ENCODE assay signal across 9 cellular contexts in genomic region chr3:152051501-152052404, GRCh38.
DNase-seq lines count a peak whose midpoint lies in the region; ATAC-seq, FAIRE-seq and TF ChIP-seq lines count a peak whose summit lies in the region.
"Had no signal": no experiment of that assay in that cellular context is flagged by ENCODE, and none has a peak within 500 bp of the region (broad histone marks: within the 10 kb centered on the region; RNA-seq: fewer than 3 reads in every experiment).

No MANE protein-coding gene starts in this region.

- intact Hi-C loops in HCT116 (cut with micrococcal nuclease) = no loop called here
- intact Hi-C loops in prostate gland (cut with DNase I) = no loop called here

- H3K4me3 ChIP-seq in HCT116 (replicated peaks in 1 of 2; ENCODE audit: low read depth in 1 of 2, low read length in 2 of 2) (no peak overlapping the region), prostate gland (no peak overlapping the region)

- H4K20me1 ChIP-seq in HCT116 (ENCODE audit: insufficient read depth) = no peaks in the 10 kb centered on the region

- H3K4me1 ChIP-seq in HCT116 (ENCODE audit: control insufficient read depth in 1 of 2, insufficient read depth in 2 of 2, low read length in 2 of 2) = no peaks in the 10 kb centered on the region
- no peaks in the 10 kb centered on the region for H3K4me1 ChIP-seq in prostate gland (replicated peaks)

- peak overlapping the region; percentile 50 for H2AFZ ChIP-seq in HCT116 (ENCODE audit: low read depth, low read length, poor library complexity, severe bottlenecking)

- no peaks in the 10 kb centered on the region for H3K79me2 ChIP-seq in HCT116 (ENCODE audit: insufficient read depth, low read length)

- H3K4me2 ChIP-seq in HCT116 (ENCODE audit: low read length) = no peak overlapping the region

- H3K27me3 ChIP-seq in HCT116 (ENCODE audit: insufficient read depth, low read length) (no peaks in the 10 kb centered on the region), prostate gland (replicated peaks; ENCODE audit: insufficient read depth) (no peaks in the 10 kb centered on the region)

- CTCF ChIA-PET in HCT116 (lab: Charles Lee) = no interaction called here

- BruUV-seq in HCT116 (replicated peaks; lab: Mats Ljungman, UMichigan) = no TSS peak

- DNase-seq in GM12891 (ENCODE audit: insufficient read length, low spot score) = no peak
- DNase-seq in HCT116 (ENCODE audit: low read depth, low spot score) = no peak
- DNase-seq in NCI-H2196 treated with DMSO at 0.1 percent for 48 hours (lab: John Stamatoyannopoulos, UW; ENCODE audit: unreplicated experiment) = peak; percentile 76
- DNase-seq in kidney glomerular epithelial cell (lab: John Stamatoyannopoulos, UW) = peak; percentile 43
- DNase-seq in activated T-cell treated with anti-CD3 and anti-CD28 coated beads, Interleukin-2, amount 50 U/mL, for 48 hours = no peak
- no peak for DNase-seq in middle frontal gyrus (ENCODE audit: extremely low spot score, low spot score)
- DNase-seq in NCI-H1694 (lab: John Stamatoyannopoulos, UW) = no peak
- DNase-seq in prostate gland (ENCODE audit: low spot score) = no peak
- DNase-seq: left ventricle myocardium superior had no signal

- 0 out of 2 replicates have a peak, but pooled peaks have one; percentile 27 for ATAC-seq in HCT116
- ATAC-seq: left ventricle myocardium superior had no signal

- H3K36me3 ChIP-seq in HCT116 (ENCODE audit: control insufficient read depth in 1 of 2, insufficient read depth in 2 of 2, low read length in 2 of 2) = no peaks in the 10 kb centered on the region
- no peaks in the 10 kb centered on the region for H3K36me3 ChIP-seq in prostate gland

- no peak for TF ChIP-seq RAD21 in HCT116 (IDR thresholded peaks at IDR 0.05; ENCODE audit: low read depth)

- TF ChIP-seq CTCF in HCT116 (IDR thresholded peaks at IDR 0.05 in 2 of 3, conservative IDR thresholded peaks at IDR 0.05 in 1 of 3; ENCODE audit: borderline replicate concordance in 1 of 3, insufficient read depth in 1 of 3, low read depth in 2 of 3, low read length in 2 of 3) = no peak
- TF ChIP-seq CTCF in prostate gland (IDR thresholded peaks at IDR 0.05) = no peak

- H3K9me2 ChIP-seq in HCT116 (ENCODE audit: insufficient read depth) = no peaks in the 10 kb centered on the region

- H3K9me3 ChIP-seq in HCT116 (ENCODE audit: control insufficient read depth in 1 of 2, insufficient read depth in 1 of 2, low read depth in 1 of 2, low read length in 2 of 2) = no peaks in the 10 kb centered on the region
- no peaks in the 10 kb centered on the region for H3K9me3 ChIP-seq in prostate gland

- RAD21 ChIA-PET in HCT116 (lab: Charles Lee; ENCODE audit: low non-redundant PET in 1 of 2, low total read pairs in 2 of 2, uncharacterized antibody in 2 of 2, unreplicated experiment in 2 of 2) = no interaction called here

- H3K27ac ChIP-seq in HCT116 (ENCODE audit: low read depth, low read length) (no peak overlapping the region), prostate gland (no peak overlapping the region)

- WGBS in prostate gland = 67% methylated on average over 3 of the region's 3 CpGs

- peak; percentile 48 for FAIRE-seq in GM12891 (lab: Jason Lieb, UNC)

- TF ChIP-seq POLR2A in GM12891 (IDR thresholded peaks at IDR 0.05; ENCODE audit: low read depth, low read length) (no peak), HCT116 (IDR thresholded peaks at IDR 0.05; ENCODE audit: borderline replicate concordance, extremely low read depth, insufficient read depth, insufficient read length) (no peak), prostate gland (IDR thresholded peaks at IDR 0.05) (no peak)

- POLR2A ChIA-PET in HCT116 (lab: Charles Lee) = no interaction called here

- H3K9ac ChIP-seq in HCT116 (ENCODE audit: low read length) = no peak overlapping the region

TF ChIP-seq in GM12891, 5 proteins besides CTCF, POLR2A, EP300 and RAD21:
- TF ChIP-seq POU2F2 (IDR thresholded peaks at IDR 0.05; ENCODE audit: low read depth, low read length) (no peak), TAF1 (IDR thresholded peaks at IDR 0.05; ENCODE audit: low read depth, low read length) (no peak), POLR2AphosphoS5 (IDR thresholded peaks at IDR 0.05; ENCODE audit: low read depth, low read length) (no peak)

TF ChIP-seq in HCT116, 20 proteins besides CTCF, POLR2A, EP300 and RAD21:
- no peak for TF ChIP-seq SRF (IDR thresholded peaks at IDR 0.05; ENCODE audit: low read depth)
- no peak for TF ChIP-seq REST (IDR thresholded peaks at IDR 0.05; ENCODE audit: low read depth)
- no peak for TF ChIP-seq FOSL1 (IDR thresholded peaks at IDR 0.05; ENCODE audit: low read depth)
- no peak for TF ChIP-seq YY1 (IDR thresholded peaks at IDR 0.05; ENCODE audit: extremely low read depth, insufficient replicate concordance, low read depth, low read length)
- no peak for TF ChIP-seq EGR1 (IDR thresholded peaks at IDR 0.05; ENCODE audit: low read depth)
- no peak for TF ChIP-seq SIN3A (IDR thresholded peaks at IDR 0.05; ENCODE audit: low read depth)
- TF ChIP-seq ELF1 (IDR thresholded peaks at IDR 0.05; ENCODE audit: borderline replicate concordance, low read depth) = no peak
- TF ChIP-seq, protein P1, sequence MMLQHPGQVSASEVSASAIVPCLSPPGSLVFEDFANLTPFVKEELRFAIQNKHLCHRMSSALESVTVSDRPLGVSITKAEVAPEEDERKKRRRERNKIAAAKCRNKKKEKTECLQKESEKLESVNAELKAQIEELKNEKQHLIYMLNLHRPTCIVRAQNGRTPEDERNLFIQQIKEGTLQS (IDR thresholded peaks at IDR 0.05) = no peak
- no peak for TF ChIP-seq TCF7L2 (IDR thresholded peaks at IDR 0.05; ENCODE audit: borderline replicate concordance, extremely low read depth, insufficient read depth, insufficient read length)
- no peak for TF ChIP-seq JUND (IDR thresholded peaks at IDR 0.05)
- no peak for TF ChIP-seq CBX3 (IDR thresholded peaks at IDR 0.05; ENCODE audit: low read depth)
- no peak for TF ChIP-seq EZH2phosphoT487 (IDR thresholded peaks at IDR 0.05; ENCODE audit: borderline replicate concordance)
- TF ChIP-seq CEBPB (IDR thresholded peaks at IDR 0.05; ENCODE audit: low read depth) = no peak

Comparison
In these comparisons a context has a peak if more than half of its experiments do, and no peak if none do; other contexts are left out.
1. DNase-seq: peak in NCI-H2196 treated with DMSO at 0.1 percent for 48 hours (single experiment) and kidney glomerular epithelial cell (single experiment); none in GM12891 (single experiment), HCT116 (single experiment), activated T-cell treated with anti-CD3 and anti-CD28 coated beads, Interleukin-2, amount 50 U/mL, for 48 hours (0 of 2), middle frontal gyrus (single experiment), NCI-H1694 (single experiment) and prostate gland (single experiment).